Comparison of ENCODE assay signal across 1 cellular context in genomic region chr7:121159553-121159952, GRCh38.
TF ChIP-seq lines count a peak whose summit lies in the region.

No MANE protein-coding gene starts in this region.

TF ChIP-seq in K562, 482 proteins besides CTCF, POLR2A, EP300 and RAD21 (continued from another document and continues in another):
- TF ChIP-seq IRF9 (tag; IDR thresholded peaks at IDR 0.05) (0 out of 2 replicates have a peak, but pooled peaks have one; percentile 29), ZC3H8 (IDR thresholded peaks at IDR 0.05) (no peak), ZBTB11 (CRISPR knock-in tag; IDR thresholded peaks at IDR 0.05) (no peak), MLX (CRISPR knock-in tag; conservative IDR thresholded peaks at IDR 0.05) (no peak), ZSCAN32 (CRISPR knock-in tag; IDR thresholded peaks at IDR 0.05) (no peak), NFE2L1 (tag; IDR thresholded peaks at IDR 0.05; ENCODE audit: borderline replicate concordance, low read depth) (no peak), ZNF766 (CRISPR knock-in tag; conservative IDR thresholded peaks at IDR 0.05) (no peak), PKNOX1 (IDR thresholded peaks at IDR 0.05) (no peak), ELF2 (CRISPR knock-in tag; IDR thresholded peaks at IDR 0.05) (no peak), SP2 (IDR thresholded peaks at IDR 0.05; ENCODE audit: extremely low read depth, low read depth, low read length, poor library complexity, severe bottlenecking) (no peak), CAMTA2 (CRISPR knock-in tag; conservative IDR thresholded peaks at IDR 0.05) (no peak), MCM5 (IDR thresholded peaks at IDR 0.05; ENCODE audit: low read depth) (no peak), ZNF639 (CRISPR knock-in tag; conservative IDR thresholded peaks at IDR 0.05 in 1 of 2, IDR thresholded peaks at IDR 0.05 in 1 of 2) (no peak), MTA3 (IDR thresholded peaks at IDR 0.05; ENCODE audit: borderline replicate concordance) (no peak), CREB1 (IDR thresholded peaks at IDR 0.05) (no peak), CREB1 (CRISPR knock-in tag; IDR thresholded peaks at IDR 0.05) (no peak), ZNF512 (tag; IDR thresholded peaks at IDR 0.05) (no peak), RREB1 (CRISPR knock-in tag; IDR thresholded peaks at IDR 0.05) (no peak), TEAD4 (IDR thresholded peaks at IDR 0.05; ENCODE audit: low read length) (no peak), TEAD4 (CRISPR knock-in tag; IDR thresholded peaks at IDR 0.05; ENCODE audit: borderline replicate concordance) (no peak), HDAC8 (tag; IDR thresholded peaks at IDR 0.05) (0 out of 2 replicates have a peak, but pooled peaks have one; percentile 66), EP400 (IDR thresholded peaks at IDR 0.05) (no peak), DIDO1 (tag; IDR thresholded peaks at IDR 0.05; ENCODE audit: low read depth) (no peak), ZBTB12 (CRISPR knock-in tag; IDR thresholded peaks at IDR 0.05) (0 out of 2 replicates have a peak, but pooled peaks have one; percentile 23), MITF (IDR thresholded peaks at IDR 0.05) (no peak), NEUROD1 (IDR thresholded peaks at IDR 0.05; ENCODE audit: borderline replicate concordance, low read depth, low read length, partially characterized antibody) (no peak), YBX1 (IDR thresholded peaks at IDR 0.05) (no peak), ZNF449 (CRISPR knock-in tag; IDR thresholded peaks at IDR 0.05) (peak; percentile 24; the same call in 1 of the 2 replicates), ZFP30 (CRISPR knock-in tag; IDR thresholded peaks at IDR 0.05; ENCODE audit: borderline replicate concordance) (no peak), STAT5A (IDR thresholded peaks at IDR 0.05; ENCODE audit: borderline replicate concordance, low read length) (no peak), SRSF7 (optimal IDR thresholded peaks at IDR 0.05; ENCODE audit: low read depth, low read length) (no peak), MEF2A (IDR thresholded peaks at IDR 0.05; ENCODE audit: control insufficient read depth, low read depth, low read length) (no peak), GTF2A2 (tag; IDR thresholded peaks at IDR 0.05) (no peak), CHD4 (IDR thresholded peaks at IDR 0.05; ENCODE audit: insufficient read depth, insufficient replicate concordance, low read depth, low read length, poor library complexity, severe bottlenecking) (no peak), FOXJ3 (CRISPR knock-in tag; IDR thresholded peaks at IDR 0.05) (no peak), MED1 (CRISPR knock-in tag; IDR thresholded peaks at IDR 0.05; ENCODE audit: borderline replicate concordance) (no peak), SETDB1 (IDR thresholded peaks at IDR 0.05; ENCODE audit: low read length) (no peak), ATF7 (IDR thresholded peaks at IDR 0.05) (no peak), NR4A1 (CRISPR knock-in tag; IDR thresholded peaks at IDR 0.05) (no peak), NR4A1 (tag; IDR thresholded peaks at IDR 0.05) (peak; percentile 51), ZNF780A (CRISPR knock-in tag; IDR thresholded peaks at IDR 0.05) (no peak), BCOR (IDR thresholded peaks at IDR 0.05) (no peak), CCAR2 (IDR thresholded peaks at IDR 0.05; ENCODE audit: low read depth, low read length) (no peak), ATF1 (CRISPR knock-in tag; IDR thresholded peaks at IDR 0.05) (no peak), ATF1 (tag; IDR thresholded peaks at IDR 0.05) (no peak), ZNF79 (CRISPR knock-in tag; IDR thresholded peaks at IDR 0.05; ENCODE audit: low read depth) (no peak), STAG1 (CRISPR knock-in tag; IDR thresholded peaks at IDR 0.05; ENCODE audit: borderline replicate concordance) (no peak), ZFPM2 (CRISPR knock-in tag; IDR thresholded peaks at IDR 0.05) (no peak), ZNF239 (CRISPR knock-in tag; IDR thresholded peaks at IDR 0.05) (0 out of 2 replicates have a peak, but pooled peaks have one; percentile 18)
